Comparison of ENCODE assay signal across 13 cellular contexts in genomic region chr14:81485372-81485771, GRCh38. TPM values are rescaled to one million over a fixed set of nuclear protein-coding genes. Genes with fewer than 3 reads are reported as not detected.
DNase-seq lines count a peak whose midpoint lies in the region; ATAC-seq and TF ChIP-seq lines count a peak whose summit lies in the region.
"Had no signal": no experiment of that assay in that cellular context is flagged by ENCODE, and none has a peak within 500 bp of the region (broad histone marks: within the 10 kb centered on the region; RNA-seq: fewer than 3 reads in every experiment).

No MANE protein-coding gene starts in this region.

- no peaks in the 10 kb centered on the region for H3K9me3 Mint-ChIP-seq in activated CD8-positive, alpha-beta memory T cell treated with anti-CD3 and anti-CD28 coated beads, Interleukin-2, amount 10 ng/mL, durations not matched to agents 7 days and 5 days (ENCODE audit: low read depth)
- H3K9me3 Mint-ChIP-seq: brain had no signal

- no peak for TF ChIP-seq POLR2A in spleen (IDR thresholded peaks at IDR 0.05)

- H3K27me3 ChIP-seq in spleen (replicated peaks in 1 of 7): no peaks in the 10 kb centered on the region
- H3K27me3 ChIP-seq: upper lobe of left lung had no signal

- peaks cover 0 to 100% (median 85%) of the 10 kb centered on the region in 6 donors for H3K36me3 ChIP-seq in spleen

- peak overlapping the region; percentile 79 for H3K27ac Mint-ChIP-seq in activated CD8-positive, alpha-beta memory T cell treated with anti-CD3 and anti-CD28 coated beads, Interleukin-2, amount 10 ng/mL, durations not matched to agents 7 days and 5 days

- DNase-seq in activated CD8-positive, alpha-beta memory T cell treated with anti-CD3 and anti-CD28 coated beads, Interleukin-2, amount 10 ng/mL, durations not matched to agents 7 days and 5 days: peak; percentile 80
- DNase-seq in activated CD8-positive, alpha-beta memory T cell treated with anti-CD3 and anti-CD28 coated beads, Interleukin-2, amount 50 U/mL, for 48 hours: no peak
- DNase-seq in spleen (no peak), kidney glomerular epithelial cell (lab: John Stamatoyannopoulos, UW) (no peak), hepatic stellate cell (ENCODE audit: low spot score) (no peak), HCEC 1CT (no peak)
- DNase-seq: NCI-H446, upper lobe of left lung had no signal

- no peaks in the 10 kb centered on the region for H3K9me3 ChIP-seq in spleen
- H3K9me3 ChIP-seq: prostate gland, upper lobe of left lung had no signal

- H3K4me1 ChIP-seq in spleen: peaks cover 0 to 4% (median 2%) of the 10 kb centered on the region in 6 donors
- H3K4me1 ChIP-seq: prostate gland, upper lobe of left lung had no signal

- intact Hi-C loops in spleen (cut with DNase I; ENCODE audit: low total_unique reads): no loop called here

- H3K27ac ChIP-seq in spleen: peak overlapping the region in 6 of 8 donors; percentile 0 to 46 (median 32)
- H3K27ac ChIP-seq: prostate gland, upper lobe of left lung had no signal

- H3K4me3 Mint-ChIP-seq in activated CD8-positive, alpha-beta memory T cell treated with anti-CD3 and anti-CD28 coated beads, Interleukin-2, amount 10 ng/mL, durations not matched to agents 7 days and 5 days: peak overlapping the region; percentile 20
- H3K4me3 Mint-ChIP-seq: brain had no signal

- no peak for TF ChIP-seq CTCF in spleen (IDR thresholded peaks at IDR 0.05 in 8 of 11, conservative IDR thresholded peaks at IDR 0.05 in 3 of 11)

- CTCF ChIA-PET in activated CD8-positive, alpha-beta memory T cell treated with anti-CD3 and anti-CD28 coated beads, Interleukin-2, amount 10 ng/mL, durations not matched to agents 7 days and 5 days (lab: Charles Lee): interaction anchor here (0.9 to 1.1 kb wide), 2 partner anchors 9 to 21 kb away, joined by 3 read pairs; no protein-coding TSS in a partner anchor

- H3K4me1 Mint-ChIP-seq in activated CD8-positive, alpha-beta memory T cell treated with anti-CD3 and anti-CD28 coated beads, Interleukin-2, amount 10 ng/mL, durations not matched to agents 7 days and 5 days: peaks cover 32% of the 10 kb centered on the region
- H3K4me1 Mint-ChIP-seq: brain had no signal

- H3K4me3 ChIP-seq in spleen: no peak overlapping the region
- H3K4me3 ChIP-seq: K562, prostate gland, upper lobe of left lung had no signal

- peak; percentile 87 for ATAC-seq in activated CD8-positive, alpha-beta memory T cell treated with anti-CD3 and anti-CD28 coated beads, Interleukin-2, amount 10 ng/mL, durations not matched to agents 7 days and 5 days
- peak; percentile 97 for ATAC-seq in HG02798 (IDR thresholded peaks at IDR 0.05; ENCODE audit: poor library complexity, unreplicated experiment)
- ATAC-seq in HG03565 (IDR thresholded peaks at IDR 0.05; ENCODE audit: unreplicated experiment): peak; percentile 71
- ATAC-seq: K562 had no signal

- WGBS in spleen, 5 donors: 79 to 90% (median 84%) methylated on average over 7 of the region's 7 CpGs

- H3K27me3 Mint-ChIP-seq in activated CD8-positive, alpha-beta memory T cell treated with anti-CD3 and anti-CD28 coated beads, Interleukin-2, amount 10 ng/mL, durations not matched to agents 7 days and 5 days: no peaks in the 10 kb centered on the region
- H3K27me3 Mint-ChIP-seq: brain had no signal

- H3K36me3 Mint-ChIP-seq in activated CD8-positive, alpha-beta memory T cell treated with anti-CD3 and anti-CD28 coated beads, Interleukin-2, amount 10 ng/mL, durations not matched to agents 7 days and 5 days: peaks cover 55% of the 10 kb centered on the region

RNA-seq across cellular contexts. Expression of gene SEL1L, which starts 48.3 kb away (rescaled TPM):
- 10 to 100 TPM; 59.0 to 65.3 TPM for total RNA-seq in activated CD8-positive, alpha-beta memory T cell treated with anti-CD3 and anti-CD28 coated beads, Interleukin-2, amount 10 ng/mL, durations not matched to agents 7 days and 5 days
- total RNA-seq in spleen: 100 to 1,000 TPM in 2 of 7 donors, 10 to 100 TPM in 5; 65.3 to 118 (median 95.1) TPM
- polyA plus RNA-seq in spleen: 1 to 10 TPM; 7.1 to 9.6 (median 7.7) TPM
